Comparison of ENCODE assay signal across 17 cellular contexts in genomic region chr11:64769283-64769682, GRCh38. TPM values are rescaled to one million over a fixed set of nuclear protein-coding genes. Genes with fewer than 3 reads are reported as not detected.
DNase-seq lines count a peak whose midpoint lies in the region; ATAC-seq and TF ChIP-seq lines count a peak whose summit lies in the region.
"Had no signal": no experiment of that assay in that cellular context is flagged by ENCODE, and none has a peak within 500 bp of the region (broad histone marks: within the 10 kb centered on the region; RNA-seq: fewer than 3 reads in every experiment).

No MANE protein-coding gene starts in this region.

- no peaks in the 10 kb centered on the region for H3K9me3 ChIP-seq in esophagus squamous epithelium
- H3K9me3 ChIP-seq: thoracic aorta had no signal

- H3K4me1 Mint-ChIP-seq in stimulated activated naive CD8-positive, alpha-beta T cell treated with anti-CD3 and anti-CD28 coated beads, Interleukin-15, Interleukin-2, amounts not matched to agents 100 ng/mL and 50 ng/mL, for 24 hours (ENCODE audit: low read depth) = peaks cover 94% of the 10 kb centered on the region
- H3K4me1 Mint-ChIP-seq in stimulated activated naive CD8-positive, alpha-beta T cell treated with anti-CD3 and anti-CD28 coated beads, Interleukin-15, amount 100 ng/mL, for 72 hours = peaks cover 97% of the 10 kb centered on the region
- peaks cover 88% of the 10 kb centered on the region for H3K4me1 Mint-ChIP-seq in activated CD4-positive, alpha-beta memory T cell treated with anti-CD3 and anti-CD28 coated beads, Interleukin-2, amount 10 ng/mL, durations not matched to agents 7 days and 5 days
- peaks cover 68 to 93% of the 10 kb centered on the region in 2 donors for H3K4me1 Mint-ChIP-seq in immature natural killer cell
- H3K4me1 Mint-ChIP-seq: mesothelial cell of epicardium had no signal

- no peaks in the 10 kb centered on the region for H3K9me3 Mint-ChIP-seq in stimulated activated naive CD8-positive, alpha-beta T cell treated with anti-CD3 and anti-CD28 coated beads, Interleukin-15, Interleukin-2, amounts not matched to agents 100 ng/mL and 50 ng/mL, for 24 hours
- H3K9me3 Mint-ChIP-seq in stimulated activated naive CD8-positive, alpha-beta T cell treated with anti-CD3 and anti-CD28 coated beads, Interleukin-15, amount 100 ng/mL, for 72 hours = no peaks in the 10 kb centered on the region
- no peaks in the 10 kb centered on the region for H3K9me3 Mint-ChIP-seq in activated CD4-positive, alpha-beta memory T cell treated with anti-CD3 and anti-CD28 coated beads, Interleukin-2, amount 10 ng/mL, durations not matched to agents 7 days and 5 days
- H3K9me3 Mint-ChIP-seq in immature natural killer cell = no peaks in the 10 kb centered on the region
- H3K9me3 Mint-ChIP-seq: mesothelial cell of epicardium had no signal

- POLR2A ChIA-PET in activated CD4-positive, alpha-beta memory T cell treated with anti-CD3 and anti-CD28 coated beads, Interleukin-2, amount 10 ng/mL, durations not matched to agents 7 days and 5 days (lab: Charles Lee) = interaction anchor here (0.8 to 13.2 kb wide), 5 partner anchors 8 to 33 kb away, joined by 3 to 435 read pairs (median 13); partner anchors contain the start of gene RASGRP2

- 81 to 83% methylated on average over 6 of the region's 6 CpGs for WGBS in esophagus squamous epithelium, 2 donors

- H3K27me3 ChIP-seq in esophagus squamous epithelium = no peaks in the 10 kb centered on the region
- H3K27me3 ChIP-seq: cardiac muscle cell had no signal

- intact Hi-C loops in esophagus squamous epithelium (cut with DNase I) = no loop called here

- peaks cover 94% of the 10 kb centered on the region for H3K36me3 Mint-ChIP-seq in stimulated activated naive CD8-positive, alpha-beta T cell treated with anti-CD3 and anti-CD28 coated beads, Interleukin-15, Interleukin-2, amounts not matched to agents 100 ng/mL and 50 ng/mL, for 24 hours (ENCODE audit: low read depth)
- H3K36me3 Mint-ChIP-seq in activated CD4-positive, alpha-beta memory T cell treated with anti-CD3 and anti-CD28 coated beads, Interleukin-2, amount 10 ng/mL, durations not matched to agents 7 days and 5 days (ENCODE audit: low read depth) = peaks cover 94% of the 10 kb centered on the region
- H3K36me3 Mint-ChIP-seq in immature natural killer cell = peaks cover 42 to 81% (median 71%) of the 10 kb centered on the region in 3 donors

- no peak for TF ChIP-seq CTCF in esophagus squamous epithelium (IDR thresholded peaks at IDR 0.05)

- TF ChIP-seq POLR2A in esophagus squamous epithelium (IDR thresholded peaks at IDR 0.05) = no peak

- ATAC-seq in stimulated activated naive CD8-positive, alpha-beta T cell treated with anti-CD3 and anti-CD28 coated beads, Interleukin-15, amount 100 ng/mL, for 72 hours = no peak
- no peak for ATAC-seq in GM18873 (IDR thresholded peaks at IDR 0.05; ENCODE audit: low FRiP score, unreplicated experiment)

- H3K4me3 Mint-ChIP-seq in stimulated activated naive CD8-positive, alpha-beta T cell treated with anti-CD3 and anti-CD28 coated beads, Interleukin-15, Interleukin-2, amounts not matched to agents 100 ng/mL and 50 ng/mL, for 24 hours = peak overlapping the region; percentile 17
- peak overlapping the region in 1 of 2 donors; percentile 26 for H3K4me3 Mint-ChIP-seq in stimulated activated naive CD8-positive, alpha-beta T cell treated with anti-CD3 and anti-CD28 coated beads, Interleukin-15, amount 100 ng/mL, for 72 hours
- no peak overlapping the region for H3K4me3 Mint-ChIP-seq in activated CD4-positive, alpha-beta memory T cell treated with anti-CD3 and anti-CD28 coated beads, Interleukin-2, amount 10 ng/mL, durations not matched to agents 7 days and 5 days
- H3K4me3 Mint-ChIP-seq in immature natural killer cell = peak overlapping the region in 1 of 5 donors; percentile 40
- H3K4me3 Mint-ChIP-seq: mesothelial cell of epicardium had no signal

- no peaks in the 10 kb centered on the region for H3K27me3 Mint-ChIP-seq in stimulated activated naive CD8-positive, alpha-beta T cell treated with anti-CD3 and anti-CD28 coated beads, Interleukin-15, Interleukin-2, amounts not matched to agents 100 ng/mL and 50 ng/mL, for 24 hours
- H3K27me3 Mint-ChIP-seq in stimulated activated naive CD8-positive, alpha-beta T cell treated with anti-CD3 and anti-CD28 coated beads, Interleukin-15, amount 100 ng/mL, for 72 hours = no peaks in the 10 kb centered on the region
- H3K27me3 Mint-ChIP-seq in activated CD4-positive, alpha-beta memory T cell treated with anti-CD3 and anti-CD28 coated beads, Interleukin-2, amount 10 ng/mL, durations not matched to agents 7 days and 5 days = no peaks in the 10 kb centered on the region
- peaks cover 19 to 50% (median 34%) of the 10 kb centered on the region in 3 donors for H3K27me3 Mint-ChIP-seq in immature natural killer cell (ENCODE audit: low read depth in 3 of 3)

- DNase-seq in stimulated activated naive CD8-positive, alpha-beta T cell treated with anti-CD3 and anti-CD28 coated beads, Interleukin-15, amount 100 ng/mL, for 72 hours = no peak
- DNase-seq in activated CD4-positive, alpha-beta memory T cell treated with anti-CD3 and anti-CD28 coated beads, Interleukin-2, amount 10 ng/mL, durations not matched to agents 7 days and 5 days = no peak
- DNase-seq in immature natural killer cell = no peak
- no peak for DNase-seq in SKM-1 treated with dmso at 0.1 percent for 144 hours (lab: John Stamatoyannopoulos, UW; ENCODE audit: unreplicated experiment)
- no peak for DNase-seq in esophagus squamous epithelium (lab: John Stamatoyannopoulos, UW)
- DNase-seq in SHP77 (lab: John Stamatoyannopoulos, UW) = no peak
- DNase-seq: DMS 273 treated with DMSO at 0.1 percent for 48 hours; effector CD4-positive, alpha-beta T cell; hypothalamus; kidney glomerular epithelial cell; NCI-H187 treated with DMSO at 0.1 percent for 48 hours; NCI-H526 treated with DMSO at 0.1 percent for 48 hours had no signal

- H3K27ac ChIP-seq in esophagus squamous epithelium = no peak overlapping the region
- H3K27ac ChIP-seq: cardiac muscle cell, thoracic aorta had no signal

- peaks cover under 1 to 82% (median 18%) of the 10 kb centered on the region in 3 donors for H3K4me1 ChIP-seq in esophagus squamous epithelium

- CTCF ChIA-PET in activated CD4-positive, alpha-beta memory T cell treated with anti-CD3 and anti-CD28 coated beads, Interleukin-2, amount 10 ng/mL, durations not matched to agents 7 days and 5 days (lab: Charles Lee) = interaction anchor here (3.1 kb wide), 1 partner anchor 25 kb away, joined by 20 read pairs; the partner anchor contains the start of gene RASGRP2

- H3K4me3 ChIP-seq in esophagus squamous epithelium = no peak overlapping the region
- H3K4me3 ChIP-seq: cardiac muscle cell, thoracic aorta had no signal

- peaks cover 78 to 100% (median 80%) of the 10 kb centered on the region in 3 donors for H3K36me3 ChIP-seq in esophagus squamous epithelium

- peak overlapping the region; percentile 54 for H3K27ac Mint-ChIP-seq in stimulated activated naive CD8-positive, alpha-beta T cell treated with anti-CD3 and anti-CD28 coated beads, Interleukin-15, Interleukin-2, amounts not matched to agents 100 ng/mL and 50 ng/mL, for 24 hours
- no peak overlapping the region for H3K27ac Mint-ChIP-seq in stimulated activated naive CD8-positive, alpha-beta T cell treated with anti-CD3 and anti-CD28 coated beads, Interleukin-15, amount 100 ng/mL, for 72 hours
- H3K27ac Mint-ChIP-seq in activated CD4-positive, alpha-beta memory T cell treated with anti-CD3 and anti-CD28 coated beads, Interleukin-2, amount 10 ng/mL, durations not matched to agents 7 days and 5 days = peak overlapping the region; percentile 66
- H3K27ac Mint-ChIP-seq in immature natural killer cell = peak overlapping the region; percentile 4 to 84 (median 53)
- H3K27ac Mint-ChIP-seq: mesothelial cell of epicardium had no signal

RNA-seq across cellular contexts. Expression of gene SF1, which starts 9.1 kb away (rescaled TPM):
- total RNA-seq in activated CD4-positive, alpha-beta memory T cell treated with anti-CD3 and anti-CD28 coated beads, Interleukin-2, amount 10 ng/mL, durations not matched to agents 7 days and 5 days = 100 to 1,000 TPM; 385 to 390 TPM
- 100 to 1,000 TPM in 1 of 3 donors, 10 to 100 TPM in 2; 51.1 to 142 (median 56.3) TPM for polyA plus RNA-seq in immature natural killer cell
- 100 to 1,000 TPM; 136 to 292 (median 223) TPM for total RNA-seq in esophagus squamous epithelium

RNA-seq across cellular contexts. Expression of gene PYGM, which starts 9.5 kb away (rescaled TPM):
- 1 to 10 TPM; 3.1 to 4.0 TPM for total RNA-seq in activated CD4-positive, alpha-beta memory T cell treated with anti-CD3 and anti-CD28 coated beads, Interleukin-2, amount 10 ng/mL, durations not matched to agents 7 days and 5 days
- polyA plus RNA-seq in immature natural killer cell = 1 to 10 TPM in 1 of 3 donors, under 1 TPM in 1, not detected in 1; 0.63 to 1.1 TPM
- under 1 TPM; 0.27 to 0.95 (median 0.39) TPM for total RNA-seq in esophagus squamous epithelium

RNA-seq across cellular contexts. Expression of gene RASGRP2, which starts 25.3 kb away (rescaled TPM):
- total RNA-seq in activated CD4-positive, alpha-beta memory T cell treated with anti-CD3 and anti-CD28 coated beads, Interleukin-2, amount 10 ng/mL, durations not matched to agents 7 days and 5 days = 100 to 1,000 TPM; 179 to 183 TPM
- 100 to 1,000 TPM; 142 to 165 (median 154) TPM for polyA plus RNA-seq in immature natural killer cell
- total RNA-seq in esophagus squamous epithelium = 10 to 100 TPM in 1 of 4 donors, 1 to 10 TPM in 3; 2.6 to 13.2 (median 4.9) TPM

RNA-seq across cellular contexts. Expression of gene MAP4K2, which starts 33.7 kb away (rescaled TPM):
- total RNA-seq in activated CD4-positive, alpha-beta memory T cell treated with anti-CD3 and anti-CD28 coated beads, Interleukin-2, amount 10 ng/mL, durations not matched to agents 7 days and 5 days = 10 to 100 TPM; 95.6 to 98.0 TPM
- polyA plus RNA-seq in immature natural killer cell = 10 to 100 TPM in 2 of 3 donors, 1 to 10 TPM in 1; 9.2 to 16.4 (median 15.9) TPM
- 1 to 10 TPM; 3.6 to 9.0 (median 6.1) TPM for total RNA-seq in esophagus squamous epithelium

RNA-seq across cellular contexts. Expression of gene MEN1, which starts 41.1 kb away (rescaled TPM):
- 10 to 100 TPM; 32.5 to 33.4 TPM for total RNA-seq in activated CD4-positive, alpha-beta memory T cell treated with anti-CD3 and anti-CD28 coated beads, Interleukin-2, amount 10 ng/mL, durations not matched to agents 7 days and 5 days
- 10 to 100 TPM; 15.3 to 36.1 (median 27.1) TPM for polyA plus RNA-seq in immature natural killer cell
- total RNA-seq in esophagus squamous epithelium = 10 to 100 TPM; 14.9 to 23.3 (median 17.0) TPM

Comparison
In these comparisons a context has a peak if more than half of its experiments do, and no peak if none do; other contexts are left out.
1. H3K27ac Mint-ChIP-seq: peak in stimulated activated naive CD8-positive, alpha-beta T cell treated with anti-CD3 and anti-CD28 coated beads, Interleukin-15, Interleukin-2, amounts not matched to agents 100 ng/mL and 50 ng/mL, for 24 hours (single experiment), activated CD4-positive, alpha-beta memory T cell treated with anti-CD3 and anti-CD28 coated beads, Interleukin-2, amount 10 ng/mL, durations not matched to agents 7 days and 5 days (single experiment) and immature natural killer cell (6 of 6); none in stimulated activated naive CD8-positive, alpha-beta T cell treated with anti-CD3 and anti-CD28 coated beads, Interleukin-15, amount 100 ng/mL, for 72 hours (0 of 2).
2. RNA of gene RASGRP2, which starts 25.3 kb away (total RNA-seq): 179 to 183 TPM in activated CD4-positive, alpha-beta memory T cell treated with anti-CD3 and anti-CD28 coated beads, Interleukin-2, amount 10 ng/mL, durations not matched to agents 7 days and 5 days; 2.6 to 13.2 TPM in esophagus squamous epithelium; every median in the first group is over 10 times any median in the second.